ENCODE assay signal across 28 cellular contexts in the genomic region with DNA sequence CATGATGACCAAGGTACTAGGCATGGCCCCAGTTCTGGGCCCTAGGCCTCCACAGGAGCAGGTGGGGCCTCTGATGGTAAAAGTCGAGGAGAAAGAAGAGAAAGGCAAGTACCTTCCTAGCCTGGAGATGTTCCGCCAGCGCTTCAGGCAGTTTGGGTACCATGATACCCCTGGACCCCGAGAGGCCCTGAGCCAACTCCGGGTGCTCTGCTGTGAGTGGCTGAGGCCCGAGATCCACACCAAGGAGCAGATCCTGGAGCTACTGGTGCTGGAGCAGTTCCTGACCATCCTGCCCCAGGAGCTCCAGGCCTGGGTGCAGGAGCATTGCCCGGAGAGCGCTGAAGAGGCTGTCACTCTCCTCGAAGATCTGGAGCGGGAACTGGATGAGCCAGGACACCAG.
"Had no signal": no experiment of that assay in that cellular context is flagged by ENCODE, and none has a peak within 500 bp of the region (broad histone marks: within the 10 kb centered on the region; RNA-seq: fewer than 3 reads in every experiment).

No MANE protein-coding gene starts in this region.

- H3K4me1 Mint-ChIP-seq: neural progenitor cell; stimulated activated effector memory CD8-positive, alpha-beta T cell treated with anti-CD3 and anti-CD28 coated beads, Interleukin-12 subunit alpha, Interleukin-12 subunit beta, amount 100 ng/mL, for 72 hours had no signal

- ATAC-seq: left lobe of liver; naive thymus-derived CD4-positive, alpha-beta T cell; right lobe of liver; stimulated activated effector memory CD8-positive, alpha-beta T cell treated with anti-CD3 and anti-CD28 coated beads, Interleukin-12 subunit alpha, Interleukin-12 subunit beta, amount 100 ng/mL, for 72 hours had no signal

- H3K27ac Mint-ChIP-seq: immature natural killer cell, nephron, neural progenitor cell, progenitor cell of endocrine pancreas, type B pancreatic cell had no signal

- H3K27me3 ChIP-seq: esophagus squamous epithelium, neural progenitor cell, right lobe of liver, stomach, thyroid gland had no signal

- H3K9me3 Mint-ChIP-seq: immature natural killer cell; naive thymus-derived CD4-positive, alpha-beta T cell; nephron; neural progenitor cell; stimulated activated effector memory CD8-positive, alpha-beta T cell treated with anti-CD3 and anti-CD28 coated beads, Interleukin-12 subunit alpha, Interleukin-12 subunit beta, amount 100 ng/mL, for 72 hours; type B pancreatic cell had no signal

- DNase-seq: dermis blood vessel endothelial cell; effector memory CD4-positive, alpha-beta T cell; erythroblast; esophagus squamous epithelium; foreskin melanocyte; glutamatergic neuron; hypothalamus; immature natural killer cell; islet precursor cell; mesendoderm; midbrain; naive thymus-derived CD4-positive, alpha-beta T cell; right lobe of liver; stimulated activated CD4-positive, alpha-beta T cell treated with anti-CD3 and anti-CD28 coated beads, Interleukin-2, amount 100 ng/mL, for 24 hours; stimulated activated CD4-positive, alpha-beta T cell treated with anti-CD3 and anti-CD28 coated beads, Interleukin-4, amount 100 ng/mL, for 24 hours; stimulated activated naive CD4-positive, alpha-beta T cell treated with Interleukin-2 at 50 U/mL for 16 hours; stomach; thyroid gland had no signal

- H3K4me1 ChIP-seq: neural progenitor cell, parathyroid adenoma, right lobe of liver, thyroid gland had no signal

- H3K9ac ChIP-seq: neural progenitor cell, parathyroid adenoma had no signal

- H3K4me3 ChIP-seq: coronary artery, esophagus squamous epithelium, lung, neural progenitor cell, right lobe of liver, smooth muscle cell, stomach, thyroid gland had no signal

- H3K4me3 Mint-ChIP-seq: immature natural killer cell; naive thymus-derived CD4-positive, alpha-beta T cell; nephron; neural progenitor cell; stimulated activated effector memory CD8-positive, alpha-beta T cell treated with anti-CD3 and anti-CD28 coated beads, Interleukin-12 subunit alpha, Interleukin-12 subunit beta, amount 100 ng/mL, for 72 hours; type B pancreatic cell had no signal

- H3K9me3 ChIP-seq: esophagus squamous epithelium, right lobe of liver, stomach, thyroid gland had no signal

- H3K27me3 Mint-ChIP-seq: naive thymus-derived CD4-positive, alpha-beta T cell; progenitor cell of endocrine pancreas; type B pancreatic cell had no signal

- H3K27ac ChIP-seq: coronary artery, esophagus squamous epithelium, neural progenitor cell, parathyroid adenoma, right lobe of liver, stomach, thyroid gland had no signal
